In genomic region chr9:121267689-121268597, GRCh38 we compare ENCODE assay signal across 8 cellular contexts. TPM values are rescaled to one million over a fixed set of nuclear protein-coding genes. Genes with fewer than 3 reads are reported as not detected.
A peak's percentile ranks its signal among the peaks of the same experiment; 100 is the strongest.
DNase-seq lines count a peak whose midpoint lies in the region; ATAC-seq, FAIRE-seq and TF ChIP-seq lines count a peak whose summit lies in the region.

TSS of gene GSN (plus strand) at chr9:121268162. CDS start at chr9:121301972, 33,810 bp downstream.

- DNase-seq in HAP-1 (ENCODE audit: low spot score in 2 of 2), result peak; percentile 33 to 79
- DNase-seq in NCI-H1092 treated with DMSO at 0.1 percent for 48 hours (lab: John Stamatoyannopoulos, UW), result peak; percentile 21
- peak; percentile 6 for DNase-seq in activated CD4-positive, CD25-positive, alpha-beta regulatory T cell treated with anti-CD3 and anti-CD28 coated beads, Interleukin-2, amount 50 U/mL, for 16 hours (ENCODE audit: low read depth, low spot score)
- no peak for DNase-seq in chondrocyte (ENCODE audit: low spot score)
- DNase-seq in kidney, result peak; percentile 94
- peak; percentile 14 to 43 for DNase-seq in stimulated activated CD4-positive, alpha-beta T cell treated with anti-CD3 and anti-CD28 coated beads, Interleukin-12 subunit alpha, Interleukin-12 subunit beta, amount 100 ng/mL, for 24 hours (ENCODE audit: low read depth in 2 of 2)

- no peak for FAIRE-seq in kidney (lab: Jason Lieb, UNC)

- H3K36me3 Mint-ChIP-seq in chondrocyte (ENCODE audit: low read depth), result peaks cover 3% of the 10 kb centered on the region

- H3K4me1 Mint-ChIP-seq in chondrocyte (ENCODE audit: low read depth), result peaks cover 51% of the 10 kb centered on the region

- peak within 1 kb of the TSS; percentile 81 for H3K4me3 Mint-ChIP-seq in chondrocyte (ENCODE audit: unreplicated experiment)

- H3K9ac ChIP-seq in ES-I3 (ENCODE audit: low read depth, low read length) (peak within 1 kb of the TSS; percentile 79; the same call in 1 of the 2 replicates), kidney (ENCODE audit: low read length in 2 of 2) (peak within 1 kb of the TSS; percentile 70 to 81)

- TF ChIP-seq CTCF in chondrocyte (IDR thresholded peaks at IDR 0.05) (peak; percentile 42), kidney (IDR thresholded peaks at IDR 0.05; ENCODE audit: borderline replicate concordance, extremely low read depth, insufficient read depth) (peak; percentile 6)

- H3K27me3 ChIP-seq in HAP-1 (ENCODE audit: low read depth), result peaks cover 5% of the 10 kb centered on the region; the same call in 1 of the 2 replicates

- peaks cover 16% of the 10 kb centered on the region for H3K4me1 ChIP-seq in ES-I3 (ENCODE audit: insufficient read depth, low read length)
- peaks cover 16% of the 10 kb centered on the region for H3K4me1 ChIP-seq in HAP-1
- H3K4me1 ChIP-seq in kidney (ENCODE audit: control insufficient read depth in 1 of 2, insufficient read depth in 1 of 2, low read depth in 1 of 2, low read length in 2 of 2), result peaks cover 7 to 19% of the 10 kb centered on the region in 2 donors

- in situ Hi-C loops in HAP-1 (cut with MboI; ENCODE audit: low sequenced_read_pairs), result no loop called here

- H3K9me3 Mint-ChIP-seq in chondrocyte (ENCODE audit: low read depth), result no peaks in the 10 kb centered on the region

- peak within 1 kb of the TSS; percentile 85 to 91 for H3K27ac ChIP-seq in kidney (ENCODE audit: low read depth in 2 of 2, low read length in 2 of 2)

- intact Hi-C loops in kidney (cut with DNase I), result loop anchor here (10.0 kb wide), 1 partner anchor 47 kb away; no protein-coding TSS in a partner anchor

- H3K4me3 ChIP-seq in HAP-1 (peak within 1 kb of the TSS; percentile 50), kidney (ENCODE audit: low read length in 2 of 2) (peak within 1 kb of the TSS; percentile 77 to 78)

- H3K27me3 Mint-ChIP-seq in chondrocyte (ENCODE audit: low read depth), result no peaks in the 10 kb centered on the region

- peak within 1 kb of the TSS; percentile 95 for H3K27ac Mint-ChIP-seq in chondrocyte (ENCODE audit: unreplicated experiment)

- no peaks in the 10 kb centered on the region for H3K9me3 ChIP-seq in ES-I3 (ENCODE audit: control insufficient read depth, insufficient read depth, low read length)
- no peaks in the 10 kb centered on the region for H3K9me3 ChIP-seq in HAP-1
- H3K9me3 ChIP-seq in kidney (ENCODE audit: control insufficient read depth in 1 of 2, low read length in 2 of 2), result no peaks in the 10 kb centered on the region

- ATAC-seq in HG03196 (IDR thresholded peaks at IDR 0.05; ENCODE audit: unreplicated experiment), result no peak

- no peaks in the 10 kb centered on the region for H3K36me3 ChIP-seq in ES-I3 (ENCODE audit: insufficient read depth, low read length)
- no peaks in the 10 kb centered on the region for H3K36me3 ChIP-seq in HAP-1 (replicated peaks)
- H3K36me3 ChIP-seq in kidney (ENCODE audit: control insufficient read depth in 1 of 2, insufficient read depth in 2 of 2, low read length in 2 of 2), result no peaks in the 10 kb centered on the region

RNA-seq across cellular contexts. Expression of gene GSN, which starts in this region (rescaled TPM):
- total RNA-seq in chondrocyte, result 260 to 291 TPM (median 290 TPM) in 3 replicates
- 511 TPM for total RNA-seq in kidney
- 235 TPM for polyA plus RNA-seq in kidney (ENCODE audit: insufficient read depth, low read depth, low replicate concordance)
